9 cellular contexts compared by ENCODE assay signal in genomic region chr10:43221419-43222293, GRCh38. TPM values are rescaled to one million over a fixed set of nuclear protein-coding genes. Genes with fewer than 3 reads are reported as not detected.
DNase-seq lines count a peak whose midpoint lies in the region; ATAC-seq and TF ChIP-seq lines count a peak whose summit lies in the region.
"Had no signal": no experiment of that assay in that cellular context is flagged by ENCODE, and none has a peak within 500 bp of the region (broad histone marks: within the 10 kb centered on the region; RNA-seq: fewer than 3 reads in every experiment).

No MANE protein-coding gene starts in this region.

- in situ Hi-C loops in GM13977 (cut with MboI; ENCODE audit: low pct_unique_long_range_greater_than_20kb, low sequenced_read_pairs, unreplicated experiment) = no loop called here

- no peaks in the 10 kb centered on the region for H3K9me3 Mint-ChIP-seq in osteocyte (ENCODE audit: unreplicated experiment)
- H3K9me3 Mint-ChIP-seq: T-cell had no signal

- no peaks in the 10 kb centered on the region for H3K36me3 Mint-ChIP-seq in osteocyte (ENCODE audit: unreplicated experiment)
- H3K36me3 Mint-ChIP-seq: T-cell had no signal

- H3K27ac Mint-ChIP-seq in osteocyte (ENCODE audit: unreplicated experiment) = no peak overlapping the region

- H3K4me3 Mint-ChIP-seq in osteocyte (ENCODE audit: unreplicated experiment) = no peak overlapping the region
- H3K4me3 Mint-ChIP-seq: T-cell had no signal

- ATAC-seq in GM18520 (IDR thresholded peaks at IDR 0.05; ENCODE audit: unreplicated experiment) = no peak

- peaks cover 53% of the 10 kb centered on the region for H3K27me3 Mint-ChIP-seq in osteocyte (ENCODE audit: unreplicated experiment)

- H3K4me1 Mint-ChIP-seq in osteocyte (ENCODE audit: unreplicated experiment) = no peaks in the 10 kb centered on the region

- TF ChIP-seq CTCF in GM13977 (IDR thresholded peaks at IDR 0.05; ENCODE audit: extremely low read depth, insufficient read depth, missing control alignments) (peak; percentile 20), osteocyte (IDR thresholded peaks at IDR 0.05) (peak; percentile 16), GM20000 (IDR thresholded peaks at IDR 0.05; ENCODE audit: extremely low read depth, missing control alignments) (no peak)

- no peak for DNase-seq in GM13977 (ENCODE audit: low spot score)
- peak; percentile 1 for DNase-seq in MV-4-11 (lab: John Stamatoyannopoulos, UW)
- peak; percentile 28 for DNase-seq in dermis blood vessel endothelial cell
- peak; percentile 80 for DNase-seq in osteocyte (ENCODE audit: extremely low spot score, unreplicated experiment)
- no peak for DNase-seq in NCI-H128 (lab: John Stamatoyannopoulos, UW; ENCODE audit: unreplicated experiment)
- DNase-seq in GM20000 (ENCODE audit: low spot score) = no peak
- DNase-seq in NCI-H774 (lab: John Stamatoyannopoulos, UW) = no peak

RNA-seq across cellular contexts. Expression of gene RASGEF1A, which starts 45.2 kb away (rescaled TPM):
- total RNA-seq in dermis blood vessel endothelial cell (0.17 and 0.51 TPM in 2 replicates), osteocyte (not detected in 2 replicates)

Comparison
In these comparisons a context has a peak if more than half of its experiments do, and no peak if none do; other contexts are left out.
1. DNase-seq: peak in MV-4-11 (single experiment), dermis blood vessel endothelial cell (single experiment) and osteocyte (single experiment); none in GM13977 (single experiment), NCI-H128 (single experiment), GM20000 (single experiment) and NCI-H774 (single experiment).